12 cellular contexts compared by ENCODE assay signal in genomic region chr14:69138189-69138535, GRCh38. TPM values are rescaled to one million over a fixed set of nuclear protein-coding genes. Genes with fewer than 3 reads are reported as not detected.
A peak's percentile ranks its signal among the peaks of the same experiment; 100 is the strongest.
DNase-seq lines count a peak whose midpoint lies in the region; ATAC-seq, FAIRE-seq and TF ChIP-seq lines count a peak whose summit lies in the region.
"Had no signal": no experiment of that assay in that cellular context is flagged by ENCODE, and none has a peak within 500 bp of the region (broad histone marks: within the 10 kb centered on the region; RNA-seq: fewer than 3 reads in every experiment).

No MANE protein-coding gene starts in this region.

- H3K36me3 Mint-ChIP-seq in nephron (ENCODE audit: low read depth) (peaks cover 19% of the 10 kb centered on the region), CD14-positive monocyte (peaks cover 28 to 37% of the 10 kb centered on the region in 2 donors)

- DNase-seq in AG08395 (ENCODE audit: low spot score) (peak; percentile 69), RWPE1 (ENCODE audit: low spot score) (peak; percentile 34), esophagus muscularis mucosa (ENCODE audit: extremely low spot score) (no peak), NCI-H510A (lab: John Stamatoyannopoulos, UW) (no peak), CD14-positive monocyte (ENCODE audit: low spot score) (no peak), kidney (no peak)
- DNase-seq: activated CD4-positive, alpha-beta T cell treated with anti-CD3 and anti-CD28 coated beads, Interleukin-2, amount 10 ng/mL, durations not matched to agents 7 days and 5 days; NCI-H446; SHP77 had no signal

- H3K4me1 ChIP-seq in esophagus muscularis mucosa (peaks cover 43 to 84% (median 58%) of the 10 kb centered on the region in 4 donors), kidney (ENCODE audit: control insufficient read depth in 1 of 2, insufficient read depth in 1 of 2, low read depth in 1 of 2, low read length in 2 of 2) (peaks cover 18 to 28% of the 10 kb centered on the region in 2 donors)

- H3K27me3 Mint-ChIP-seq in nephron (ENCODE audit: low read depth) (no peaks in the 10 kb centered on the region), CD14-positive monocyte (ENCODE audit: low read depth in 3 of 3) (no peaks in the 10 kb centered on the region)
- H3K27me3 Mint-ChIP-seq: activated CD4-positive, alpha-beta T cell treated with anti-CD3 and anti-CD28 coated beads, Interleukin-2, amount 10 ng/mL, durations not matched to agents 7 days and 5 days had no signal

- CTCF ChIA-PET in RWPE1 (lab: Yijun Ruan, JAX), result interaction anchor here (0.6 kb wide), 2 partner anchors 50 to 653 kb away, joined by 3 to 10 read pairs; no protein-coding TSS in a partner anchor

- no peak for TF ChIP-seq POLR2A in esophagus muscularis mucosa (IDR thresholded peaks at IDR 0.05; ENCODE audit: low read depth)

- no peak for TF ChIP-seq EP300 in esophagus muscularis mucosa (IDR thresholded peaks at IDR 0.05)

- H3K4me1 Mint-ChIP-seq in nephron (peaks cover 23% of the 10 kb centered on the region), CD14-positive monocyte (peaks cover 17% of the 10 kb centered on the region)

- H3K9me3 Mint-ChIP-seq in nephron (no peaks in the 10 kb centered on the region), CD14-positive monocyte (peaks cover 0 to 1% (median 0%) of the 10 kb centered on the region in 7 donors)
- H3K9me3 Mint-ChIP-seq: activated CD4-positive, alpha-beta T cell treated with anti-CD3 and anti-CD28 coated beads, Interleukin-2, amount 10 ng/mL, durations not matched to agents 7 days and 5 days had no signal

- H3K9ac ChIP-seq in kidney (ENCODE audit: low read length in 2 of 2), result no peak overlapping the region

- TF ChIP-seq CTCF in RWPE1 (conservative IDR thresholded peaks at IDR 0.05; ENCODE audit: low read depth) (no peak), esophagus muscularis mucosa (IDR thresholded peaks at IDR 0.05) (no peak), nephron (IDR thresholded peaks at IDR 0.05; ENCODE audit: unreplicated experiment in 3 of 3) (no peak), CD14-positive monocyte (IDR thresholded peaks at IDR 0.05) (no peak), kidney (IDR thresholded peaks at IDR 0.05; ENCODE audit: borderline replicate concordance, extremely low read depth, insufficient read depth) (no peak)

- POLR2A ChIA-PET in RWPE1 (lab: Yijun Ruan, JAX; ENCODE audit: low non-redundant PET), result no interaction called here

- 7% methylated on average over 1 of the region's 1 CpG for WGBS in esophagus muscularis mucosa

- H3K27me3 ChIP-seq in esophagus muscularis mucosa, result no peaks in the 10 kb centered on the region

- no peak for FAIRE-seq in kidney (lab: Jason Lieb, UNC)

- H3K27ac Mint-ChIP-seq in nephron (peak overlapping the region in 2 of 3 experiments; percentile 35 to 44), CD14-positive monocyte (peak overlapping the region in 2 of 7 donors; percentile 1 to 69)
- H3K27ac Mint-ChIP-seq: activated CD4-positive, alpha-beta T cell treated with anti-CD3 and anti-CD28 coated beads, Interleukin-2, amount 10 ng/mL, durations not matched to agents 7 days and 5 days had no signal

- ATAC-seq in GM21526 (IDR thresholded peaks at IDR 0.05; ENCODE audit: low FRiP score, unreplicated experiment), result no peak

- H3K9me3 ChIP-seq in esophagus muscularis mucosa, result no peaks in the 10 kb centered on the region
- H3K9me3 ChIP-seq in kidney (ENCODE audit: control insufficient read depth in 1 of 2, low read length in 2 of 2), result no peaks in the 10 kb centered on the region

- no peak overlapping the region for H3K4me3 ChIP-seq in esophagus muscularis mucosa
- no peak overlapping the region for H3K4me3 ChIP-seq in kidney (ENCODE audit: low read length in 2 of 2)

- H3K27ac ChIP-seq in RWPE1, result no peak overlapping the region
- peak overlapping the region; percentile 55 to 79 (median 77) for H3K27ac ChIP-seq in esophagus muscularis mucosa (replicated peaks in 1 of 4)
- H3K27ac ChIP-seq in kidney (ENCODE audit: low read depth in 2 of 2, low read length in 2 of 2), result peak overlapping the region in 1 of 2 donors; percentile 29
- H3K27ac ChIP-seq: C4-2B had no signal

- intact Hi-C loops in esophagus muscularis mucosa (cut with DNase I), result loop anchor here (10.0 kb wide), 1 partner anchor 257 kb away; the partner anchor contains the start of genes ERH and SLC39A9
- intact Hi-C loops in CD14-positive monocyte (cut with micrococcal nuclease), result no loop called here
- intact Hi-C loops in kidney (cut with DNase I), result no loop called here

- peaks cover 0 to 4% (median 0%) of the 10 kb centered on the region in 4 donors for H3K36me3 ChIP-seq in esophagus muscularis mucosa
- H3K36me3 ChIP-seq in kidney (ENCODE audit: control insufficient read depth in 1 of 2, insufficient read depth in 2 of 2, low read length in 2 of 2), result peaks cover 0 to 2% of the 10 kb centered on the region in 2 donors

- H3K4me3 Mint-ChIP-seq in nephron, result no peak overlapping the region
- H3K4me3 Mint-ChIP-seq in CD14-positive monocyte, result no peak overlapping the region
- H3K4me3 Mint-ChIP-seq: activated CD4-positive, alpha-beta T cell treated with anti-CD3 and anti-CD28 coated beads, Interleukin-2, amount 10 ng/mL, durations not matched to agents 7 days and 5 days had no signal

RNA-seq across cellular contexts. Expression of gene DCAF5, which starts 14.8 kb away (rescaled TPM):
- total RNA-seq in esophagus muscularis mucosa, result 10 to 100 TPM; 37.4 to 67.1 (median 46.4) TPM
- polyA plus RNA-seq in CD14-positive monocyte, result 10 to 100 TPM; 22.2 to 30.6 TPM
- total RNA-seq in kidney, result 51.0 TPM
- polyA plus RNA-seq in kidney (ENCODE audit: insufficient read depth, low read depth, low replicate concordance), result 17.3 TPM

RNA-seq across cellular contexts. Expression of gene EXD2, which starts 53.1 kb away (rescaled TPM):
- total RNA-seq in esophagus muscularis mucosa (10 to 100 TPM; 19.7 to 34.2 (median 28.0) TPM), kidney (24.5 TPM)
- polyA plus RNA-seq in CD14-positive monocyte (1 to 10 TPM; 3.1 to 4.0 TPM), kidney (ENCODE audit: insufficient read depth, low read depth, low replicate concordance) (13.7 TPM)

Comparison
In these comparisons a context has a peak if more than half of its experiments do, and no peak if none do; other contexts are left out.
1. DNase-seq: peak in AG08395 (single experiment) and RWPE1 (single experiment); none in esophagus muscularis mucosa (single experiment), NCI-H510A (single experiment), CD14-positive monocyte (single experiment) and kidney (single experiment).